ENCODE assay signal across 8 cellular contexts in genomic region chr9:33170464-33171156, GRCh38. TPM values are rescaled to one million over a fixed set of nuclear protein-coding genes. Genes with fewer than 3 reads are reported as not detected.
DNase-seq lines count a peak whose midpoint lies in the region; ATAC-seq and TF ChIP-seq lines count a peak whose summit lies in the region.

No MANE protein-coding gene starts in this region.

- H3K36me3 ChIP-seq in GM06990 (ENCODE audit: control insufficient read depth, insufficient read depth, low read length) = no peaks in the 10 kb centered on the region

- intact Hi-C loops in Right ventricle myocardium superior (cut with DNase I) = loop anchor here (2.0 to 5.0 kb wide), 2 partner anchors 52 to 90 kb away; no protein-coding TSS in a partner anchor

- no peak overlapping the region for H3K4me3 ChIP-seq in GM06990 (replicated peaks; ENCODE audit: low read depth, low read length)

- H3K27me3 ChIP-seq in GM06990 (replicated peaks; ENCODE audit: control insufficient read depth, insufficient read depth, low read length) = no peaks in the 10 kb centered on the region

- DNase-seq in GM06990 (ENCODE audit: extremely low read depth, insufficient read length) = no peak
- DNase-seq in NCI-H146 treated with DMSO at 0.1 percent for 48 hours (lab: John Stamatoyannopoulos, UW; ENCODE audit: unreplicated experiment) = peak; percentile 62
- DNase-seq in activated CD4-positive, alpha-beta T cell treated with anti-CD3 and anti-CD28 coated beads, Interleukin-2, amount 50 U/mL, for 48 hours = peak; percentile 56 to 71
- peak; percentile 82 for DNase-seq in Right ventricle myocardium superior
- DNase-seq in stimulated activated CD4-positive, alpha-beta T cell treated with anti-CD3 and anti-CD28 coated beads, Interleukin-15, amount 100 ng/mL, for 24 hours = peak; percentile 61
- no peak for DNase-seq in GOT3 (lab: John Stamatoyannopoulos, UW)

- peak; percentile 56 for TF ChIP-seq CTCF in GM06990 (IDR thresholded peaks at IDR 0.05; ENCODE audit: insufficient read depth, low read length, poor library complexity, severe bottlenecking)

- ATAC-seq in Right ventricle myocardium superior (ENCODE audit: poor library complexity) = no peak
- ATAC-seq in GM19463 (IDR thresholded peaks at IDR 0.05; ENCODE audit: unreplicated experiment) = no peak
- no peak for ATAC-seq in GM19452 (IDR thresholded peaks at IDR 0.05; ENCODE audit: unreplicated experiment)

RNA-seq across cellular contexts. Expression of gene B4GALT1, which starts 3.5 kb away (rescaled TPM):
- total RNA-seq in Right ventricle myocardium superior = 41.0 TPM

Comparison
In these comparisons a context has a peak if more than half of its experiments do, and no peak if none do; other contexts are left out.
1. DNase-seq: peak in NCI-H146 treated with DMSO at 0.1 percent for 48 hours (single experiment), activated CD4-positive, alpha-beta T cell treated with anti-CD3 and anti-CD28 coated beads, Interleukin-2, amount 50 U/mL, for 48 hours (2 of 2), Right ventricle myocardium superior (single experiment) and stimulated activated CD4-positive, alpha-beta T cell treated with anti-CD3 and anti-CD28 coated beads, Interleukin-15, amount 100 ng/mL, for 24 hours (single experiment); none in GM06990 (single experiment) and GOT3 (single experiment).